ENCODE assay signal across 28 cellular contexts in genomic region chr13:75120071-75120470, GRCh38.
"Had no signal": no experiment of that assay in that cellular context is flagged by ENCODE, and none has a peak within 500 bp of the region (broad histone marks: within the 10 kb centered on the region; RNA-seq: fewer than 3 reads in every experiment).

No MANE protein-coding gene starts in this region.

- H3K4me3 Mint-ChIP-seq: activated B cell treated with CpG ODN at 0.5 μM for 24 hours; activated CD4-positive, alpha-beta T cell treated with anti-CD3 and anti-CD28 coated beads, Interleukin-2, amount 10 ng/mL, durations not matched to agents 24 days and 14 days; activated CD8-positive, alpha-beta memory T cell treated with anti-CD3 and anti-CD28 coated beads, Interleukin-2, amount 10 ng/mL, durations not matched to agents 7 days and 5 days; activated naive CD8-positive, alpha-beta T cell treated with anti-CD3 and anti-CD28 coated beads, Interleukin-2, amount 50 U/mL, for 24 hours; activated T-cell treated with anti-CD3 and anti-CD28 coated beads, Interleukin-2, amount 50 U/mL, for 24 hours; activated T-helper 1 cell treated with anti-CD3 and anti-CD28 coated beads, Interleukin-12 subunit alpha, Interleukin-12 subunit beta, Interleukin-2, Interleukin-4 antibody, amounts not matched to agents 30 ng/mL and 10 ng/mL and 1 ng/mL, durations not matched to agents 14 hours and 24 hours and 36 hours; T-cell had no signal

- H3K9me3 ChIP-seq: ascending aorta, body of pancreas, MG63 had no signal

- H3K4me3 ChIP-seq: ascending aorta, body of pancreas, MG63, SK-N-MC had no signal

- H3K27me3 Mint-ChIP-seq: activated B cell treated with CpG ODN at 0.5 μM for 24 hours; activated CD4-positive, alpha-beta T cell treated with anti-CD3 and anti-CD28 coated beads, Interleukin-2, amount 10 ng/mL, durations not matched to agents 24 days and 14 days; activated CD8-positive, alpha-beta memory T cell treated with anti-CD3 and anti-CD28 coated beads, Interleukin-2, amount 10 ng/mL, durations not matched to agents 7 days and 5 days; activated naive CD8-positive, alpha-beta T cell treated with anti-CD3 and anti-CD28 coated beads, Interleukin-2, amount 50 U/mL, for 24 hours had no signal

- H3K36me3 ChIP-seq: ascending aorta, MG63 had no signal

- H3K4me1 Mint-ChIP-seq: activated B cell treated with CpG ODN at 0.5 μM for 24 hours; activated CD4-positive, alpha-beta T cell treated with anti-CD3 and anti-CD28 coated beads, Interleukin-2, amount 10 ng/mL, durations not matched to agents 24 days and 14 days; activated CD8-positive, alpha-beta memory T cell treated with anti-CD3 and anti-CD28 coated beads, Interleukin-2, amount 10 ng/mL, durations not matched to agents 7 days and 5 days; activated naive CD8-positive, alpha-beta T cell treated with anti-CD3 and anti-CD28 coated beads, Interleukin-2, amount 50 U/mL, for 24 hours; T-cell had no signal

- H3K27ac Mint-ChIP-seq: activated B cell treated with CpG ODN at 0.5 μM for 24 hours; activated CD4-positive, alpha-beta T cell treated with anti-CD3 and anti-CD28 coated beads, Interleukin-2, amount 10 ng/mL, durations not matched to agents 24 days and 14 days; activated CD8-positive, alpha-beta memory T cell treated with anti-CD3 and anti-CD28 coated beads, Interleukin-2, amount 10 ng/mL, durations not matched to agents 7 days and 5 days; activated naive CD4-positive, alpha-beta T cell treated with anti-CD3 and anti-CD28 coated beads, Interleukin-2, amount 50 U/mL, for 72 hours; activated naive CD8-positive, alpha-beta T cell treated with anti-CD3 and anti-CD28 coated beads, Interleukin-2, amount 50 U/mL, for 24 hours; activated T-cell treated with anti-CD3 and anti-CD28 coated beads, Interleukin-2, amount 50 U/mL, for 24 hours; activated T-helper 1 cell treated with anti-CD3 and anti-CD28 coated beads, Interleukin-12 subunit alpha, Interleukin-12 subunit beta, Interleukin-2, Interleukin-4 antibody, amounts not matched to agents 30 ng/mL and 10 ng/mL and 1 ng/mL, durations not matched to agents 14 hours and 24 hours and 36 hours; T-cell had no signal

- H3K36me3 Mint-ChIP-seq: activated CD8-positive, alpha-beta memory T cell treated with anti-CD3 and anti-CD28 coated beads, Interleukin-2, amount 10 ng/mL, durations not matched to agents 7 days and 5 days; activated naive CD4-positive, alpha-beta T cell treated with anti-CD3 and anti-CD28 coated beads, Interleukin-2, amount 50 U/mL, for 72 hours; T-cell had no signal

- H3K27me3 ChIP-seq: ascending aorta, body of pancreas, MG63 had no signal

- H3K9me3 Mint-ChIP-seq: activated B cell treated with CpG ODN at 0.5 μM for 24 hours; activated CD4-positive, alpha-beta T cell treated with anti-CD3 and anti-CD28 coated beads, Interleukin-2, amount 10 ng/mL, durations not matched to agents 24 days and 14 days; activated naive CD4-positive, alpha-beta T cell treated with anti-CD3 and anti-CD28 coated beads, Interleukin-2, amount 50 U/mL, for 72 hours; activated naive CD8-positive, alpha-beta T cell treated with anti-CD3 and anti-CD28 coated beads, Interleukin-2, amount 50 U/mL, for 24 hours; activated T-cell treated with anti-CD3 and anti-CD28 coated beads, Interleukin-2, amount 50 U/mL, for 24 hours; activated T-helper 1 cell treated with anti-CD3 and anti-CD28 coated beads, Interleukin-12 subunit alpha, Interleukin-12 subunit beta, Interleukin-2, Interleukin-4 antibody, amounts not matched to agents 30 ng/mL and 10 ng/mL and 1 ng/mL, durations not matched to agents 14 hours and 24 hours and 36 hours; T-cell had no signal

- H3K4me1 ChIP-seq: ascending aorta, body of pancreas had no signal

- H3K27ac ChIP-seq: ascending aorta, body of pancreas, SK-N-MC had no signal

- DNase-seq: activated B cell treated with CpG ODN at 0.5 μM for 24 hours; activated CD4-positive, alpha-beta T cell treated with anti-CD3 and anti-CD28 coated beads for 1 hour; activated CD4-positive, alpha-beta T cell treated with anti-CD3 and anti-CD28 coated beads, Interleukin-2, amount 10 ng/mL, durations not matched to agents 24 days and 14 days; activated CD4-positive, alpha-beta T cell treated with anti-CD3 and anti-CD28 coated beads, Interleukin-2, amount 50 U/mL, for 48 hours; activated CD8-positive, alpha-beta memory T cell treated with anti-CD3 and anti-CD28 coated beads, Interleukin-2, amount 10 ng/mL, durations not matched to agents 7 days and 5 days; activated effector memory CD4-positive, alpha-beta T cell treated with Interleukin-2 at 50 U/mL for 16 hours; activated naive CD4-positive, alpha-beta T cell treated with Interleukin-2 at 50 U/mL for 16 hours; activated naive CD8-positive, alpha-beta T cell treated with anti-CD3 and anti-CD28 coated beads, Interleukin-2, amount 50 U/mL, for 24 hours; activated T-cell treated with anti-CD3 and anti-CD28 coated beads, Interleukin-2, amount 50 U/mL, for 24 hours; amniotic stem cell; body of pancreas; central memory CD4-positive, alpha-beta T cell; MG63; MV-4-11; NCI-H1092 treated with DMSO at 0.1 percent for 48 hours; NCI-H1436 treated with DMSO at 0.1 percent for 48 hours; NCI-H187; NCI-H2081 treated with DMSO at 0.1 percent for 48 hours; NCI-H2171 treated with DMSO at 0.1 percent for 48 hours; NCI-H446 treated with DMSO at 0.1 percent for 48 hours; NCI-H526; T-cell; T-helper 2 cell; T1000 had no signal
